18 cellular contexts compared by ENCODE assay signal in genomic region chr1:193141804-193142203, GRCh38. TPM values are rescaled to one million over a fixed set of nuclear protein-coding genes. Genes with fewer than 3 reads are reported as not detected.
DNase-seq lines count a peak whose midpoint lies in the region; ATAC-seq and TF ChIP-seq lines count a peak whose summit lies in the region.
"Had no signal": no experiment of that assay in that cellular context is flagged by ENCODE, and none has a peak within 500 bp of the region (broad histone marks: within the 10 kb centered on the region; RNA-seq: fewer than 3 reads in every experiment).

No MANE protein-coding gene starts in this region.

- ATAC-seq in activated naive CD4-positive, alpha-beta T cell treated with anti-CD3 and anti-CD28 coated beads, Interleukin-2, amount 50 U/mL, for 72 hours, result peak; percentile 37 to 59
- ATAC-seq in left lung, result no peak
- ATAC-seq: sciatic nerve had no signal

- no peak overlapping the region for H2AFZ ChIP-seq in SK-N-SH (ENCODE audit: low read depth)

- no peak for TF ChIP-seq RAD21 in SK-N-SH (IDR thresholded peaks at IDR 0.05; ENCODE audit: low read length)

- H3K36me3 ChIP-seq in SK-N-SH (replicated peaks in 1 of 2; ENCODE audit: control insufficient read depth in 1 of 2, insufficient read depth in 2 of 2, low read length in 1 of 2), result peaks cover 60 to 81% of the 10 kb centered on the region in 2 experiments
- no peaks in the 10 kb centered on the region for H3K36me3 ChIP-seq in endocrine pancreas (ENCODE audit: control insufficient read depth, insufficient read depth, low read length)
- H3K36me3 ChIP-seq in left lung, result peaks cover 0 to 82% of the 10 kb centered on the region in 2 donors
- H3K36me3 ChIP-seq: breast epithelium, ovary had no signal

- no peak for DNase-seq in activated naive CD4-positive, alpha-beta T cell treated with anti-CD3 and anti-CD28 coated beads, Interleukin-2, amount 50 U/mL, for 72 hours (ENCODE audit: low spot score in 2 of 2)
- DNase-seq in activated naive CD4-positive, alpha-beta T cell treated with anti-CD3 and anti-CD28 coated beads, Interleukin-2, amount 50 U/mL, for 16 hours, result no peak
- DNase-seq in SK-N-SH (no peak), anterior cingulate cortex (lab: John Stamatoyannopoulos, UW) (no peak), left lung (no peak), HuH-7.5 (ENCODE audit: low spot score) (no peak)
- DNase-seq: activated CD8-positive, alpha-beta memory T cell treated with anti-CD3 and anti-CD28 coated beads, Interleukin-2, amount 50 U/mL, for 4 hours; erythroblast; left ventricle myocardium inferior; MG63; NCI-H1694 treated with DMSO at 0.1 percent for 48 hours; NCI-H446; ovary; RPMI8226 had no signal

- H3K4me2 ChIP-seq in SK-N-SH, result no peak overlapping the region

- H3K4me3 ChIP-seq in SK-N-SH (ENCODE audit: low read depth in 2 of 2, low read length in 1 of 2), result no peak overlapping the region
- H3K4me3 ChIP-seq in endocrine pancreas (ENCODE audit: control insufficient read depth, insufficient read depth, low read length), result no peak overlapping the region
- H3K4me3 ChIP-seq in left lung, result no peak overlapping the region
- H3K4me3 ChIP-seq: breast epithelium, left ventricle myocardium inferior, MG63, ovary had no signal

- no peaks in the 10 kb centered on the region for H3K9me2 ChIP-seq in SK-N-SH

- POLR2A ChIA-PET in SK-N-SH (lab: Yijun Ruan, JAX), result no interaction called here

- peaks cover 17% of the 10 kb centered on the region for H3F3A ChIP-seq in SK-N-SH (replicated peaks; ENCODE audit: insufficient read depth)

- intact Hi-C loops in left lung (cut with DNase I), result no loop called here

- peaks cover 8 to 12% of the 10 kb centered on the region in 2 donors for H3K36me3 Mint-ChIP-seq in activated naive CD4-positive, alpha-beta T cell treated with anti-CD3 and anti-CD28 coated beads, Interleukin-2, amount 50 U/mL, for 72 hours

- H3K9me3 ChIP-seq in SK-N-SH, result no peaks in the 10 kb centered on the region
- H3K9me3 ChIP-seq in endocrine pancreas (ENCODE audit: control insufficient read depth, low read length), result no peaks in the 10 kb centered on the region
- no peaks in the 10 kb centered on the region for H3K9me3 ChIP-seq in left lung
- H3K9me3 ChIP-seq: breast epithelium, left ventricle myocardium inferior, MG63, ovary had no signal

- no peaks in the 10 kb centered on the region for H3K9me3 Mint-ChIP-seq in activated naive CD4-positive, alpha-beta T cell treated with anti-CD3 and anti-CD28 coated beads, Interleukin-2, amount 50 U/mL, for 72 hours

- 66% methylated on average over 3 of the region's 3 CpGs for WGBS in SK-N-SH (ENCODE audit: low lambda C conversion rate)

- peaks cover 3 to 15% of the 10 kb centered on the region in 2 experiments; a peak in 2 of 4 replicates for H3K4me1 ChIP-seq in SK-N-SH (ENCODE audit: control insufficient read depth in 1 of 2, insufficient read depth in 2 of 2, low read depth in 1 of 2, low read length in 1 of 2)
- H3K4me1 ChIP-seq in endocrine pancreas (ENCODE audit: control insufficient read depth, insufficient read depth, low read length), result peaks cover 9% of the 10 kb centered on the region
- H3K4me1 ChIP-seq in left lung, result peaks cover 0 to 5% of the 10 kb centered on the region in 2 donors
- H3K4me1 ChIP-seq: breast epithelium had no signal

- no peak overlapping the region for H3K9ac ChIP-seq in SK-N-SH
- peak overlapping the region; percentile 41 for H3K9ac ChIP-seq in endocrine pancreas (ENCODE audit: control insufficient read depth, insufficient read depth, low read length)

- peaks cover 24% of the 10 kb centered on the region for H3K79me2 ChIP-seq in SK-N-SH (ENCODE audit: insufficient read depth)

- no peaks in the 10 kb centered on the region for H4K20me1 ChIP-seq in SK-N-SH (ENCODE audit: insufficient read depth)

- CTCF ChIA-PET in SK-N-SH (lab: Yijun Ruan, JAX), result no interaction called here

- H3K27ac Mint-ChIP-seq in activated naive CD4-positive, alpha-beta T cell treated with anti-CD3 and anti-CD28 coated beads, Interleukin-2, amount 50 U/mL, for 72 hours, result no peak overlapping the region

- 0 out of 4 replicates have a peak, but pooled peaks of 1 of the 2 experiments have one; percentile 11 for TF ChIP-seq EP300 in SK-N-SH (IDR thresholded peaks at IDR 0.05; ENCODE audit: borderline replicate concordance in 1 of 2, low read depth in 1 of 2, low read length in 1 of 2)

- H3K27me3 ChIP-seq in SK-N-SH (ENCODE audit: insufficient read depth) (no peaks in the 10 kb centered on the region), endocrine pancreas (ENCODE audit: control insufficient read depth, insufficient read depth, low read length) (no peaks in the 10 kb centered on the region), left lung (no peaks in the 10 kb centered on the region)
- H3K27me3 ChIP-seq: breast epithelium, MG63, ovary had no signal

- H3K27ac ChIP-seq in SK-N-SH (ENCODE audit: low read depth in 2 of 2, low read length in 1 of 2) (peak overlapping the region in 1 of 2 experiments; percentile 24; a peak in 1 of 4 replicates), left lung (no peak overlapping the region)
- H3K27ac ChIP-seq: breast epithelium, left ventricle myocardium inferior, ovary, VCaP had no signal

- no peak for TF ChIP-seq CTCF in SK-N-SH (IDR thresholded peaks at IDR 0.05)
- no peak for TF ChIP-seq CTCF in left lung (IDR thresholded peaks at IDR 0.05)

TF ChIP-seq in SK-N-SH, 30 proteins besides CTCF, POLR2A, EP300 and RAD21 (continues in another document):
- no peak for TF ChIP-seq RXRA (IDR thresholded peaks at IDR 0.05; ENCODE audit: borderline replicate concordance, low read depth)
- TF ChIP-seq YY1 (IDR thresholded peaks at IDR 0.05; ENCODE audit: low read depth), result no peak
- TF ChIP-seq USF2 (IDR thresholded peaks at IDR 0.05; ENCODE audit: borderline replicate concordance, low read depth, low read length), result no peak
- TF ChIP-seq TEAD4 (IDR thresholded peaks at IDR 0.05; ENCODE audit: borderline replicate concordance, insufficient read depth), result no peak
- TF ChIP-seq FOXJ3 (CRISPR knock-in tag; IDR thresholded peaks at IDR 0.05), result no peak
- TF ChIP-seq CHD2 (IDR thresholded peaks at IDR 0.05; ENCODE audit: low read length, partially characterized antibody), result no peak
- TF ChIP-seq FOSL2 (IDR thresholded peaks at IDR 0.05; ENCODE audit: borderline replicate concordance, low read depth), result no peak
- TF ChIP-seq NRF1 (IDR thresholded peaks at IDR 0.05; ENCODE audit: low read depth, low read length), result no peak
- no peak for TF ChIP-seq GATA2 (CRISPR knock-in tag; IDR thresholded peaks at IDR 0.05)
- TF ChIP-seq SMC3 (IDR thresholded peaks at IDR 0.05; ENCODE audit: low read depth, low read length), result no peak
- TF ChIP-seq TCF12 (IDR thresholded peaks at IDR 0.05), result peak; percentile 22; the same call in 1 of the 2 replicates
- 0 out of 2 replicates have a peak, but pooled peaks have one; percentile 10 for TF ChIP-seq JUND (IDR thresholded peaks at IDR 0.05)
- no peak for TF ChIP-seq POLR2AphosphoS5 (IDR thresholded peaks at IDR 0.05; ENCODE audit: low read depth, low read length)
- no peak for TF ChIP-seq TAF1 (IDR thresholded peaks at IDR 0.05; ENCODE audit: borderline replicate concordance, low read depth, low read length)
- no peak for TF ChIP-seq FOXM1 (IDR thresholded peaks at IDR 0.05; ENCODE audit: low read depth)
- TF ChIP-seq GABPA (IDR thresholded peaks at IDR 0.05; ENCODE audit: low read depth), result no peak
- TF ChIP-seq RFX5 (IDR thresholded peaks at IDR 0.05; ENCODE audit: low read length), result no peak
- no peak for TF ChIP-seq MAX (IDR thresholded peaks at IDR 0.05; ENCODE audit: low read depth)
- no peak for TF ChIP-seq IRF3 (IDR thresholded peaks at IDR 0.05; ENCODE audit: low read depth, low read length)
- TF ChIP-seq RCOR1 (IDR thresholded peaks at IDR 0.05; ENCODE audit: low read length), result no peak
- no peak for TF ChIP-seq MXI1 (IDR thresholded peaks at IDR 0.05; ENCODE audit: low read depth, low read length)
- TF ChIP-seq ELF1 (IDR thresholded peaks at IDR 0.05), result no peak

RNA-seq across cellular contexts. Expression of gene CDC73, which starts 20.0 kb away (rescaled TPM):
- 10 to 100 TPM; 36.0 to 56.4 TPM for total RNA-seq in activated naive CD4-positive, alpha-beta T cell treated with anti-CD3 and anti-CD28 coated beads, Interleukin-2, amount 50 U/mL, for 72 hours
- polyA plus RNA-seq in SK-N-SH (2012; rRNA removed), result 13.4 and 17.3 TPM in 2 replicates
- polyA plus RNA-seq in SK-N-SH (2012; cell fraction: cytosol; rRNA removed), result 20.4 and 27.5 TPM in 2 replicates
- polyA plus RNA-seq in SK-N-SH (2012; cell fraction: nucleus; rRNA removed), result 6.4 and 7.7 TPM in 2 replicates
- total RNA-seq in left lung, result 10 to 100 TPM; 48.1 to 56.4 TPM

RNA-seq across cellular contexts. Expression of gene GLRX2, which starts 36.6 kb away (rescaled TPM):
- 10 to 100 TPM; 18.6 to 32.2 TPM for total RNA-seq in activated naive CD4-positive, alpha-beta T cell treated with anti-CD3 and anti-CD28 coated beads, Interleukin-2, amount 50 U/mL, for 72 hours
- polyA plus RNA-seq in SK-N-SH (2012; rRNA removed), result 9.4 and 12.8 TPM in 2 replicates
- polyA plus RNA-seq in SK-N-SH (2012; cell fraction: cytosol; rRNA removed), result 13.4 and 23.8 TPM in 2 replicates
- polyA plus RNA-seq in SK-N-SH (2012; cell fraction: nucleus; rRNA removed), result 2.5 and 4.6 TPM in 2 replicates
- total RNA-seq in left lung, result 10 to 100 TPM; 19.4 to 24.7 TPM

RNA-seq across cellular contexts. Expression of gene B3GALT2, which starts 44.6 kb away (rescaled TPM):
- total RNA-seq in activated naive CD4-positive, alpha-beta T cell treated with anti-CD3 and anti-CD28 coated beads, Interleukin-2, amount 50 U/mL, for 72 hours, result not detected
- 0.23 and 0.37 TPM in 2 replicates for polyA plus RNA-seq in SK-N-SH (2012; rRNA removed)
- 0.64 and 0.73 TPM in 2 replicates for polyA plus RNA-seq in SK-N-SH (2012; cell fraction: cytosol; rRNA removed)
- 0.06 and 0.25 TPM in 2 replicates for polyA plus RNA-seq in SK-N-SH (2012; cell fraction: nucleus; rRNA removed)
- total RNA-seq in left lung, result 1 to 10 TPM; 1.9 to 5.1 TPM
